9 cellular contexts compared by ENCODE assay signal in the genomic region with DNA sequence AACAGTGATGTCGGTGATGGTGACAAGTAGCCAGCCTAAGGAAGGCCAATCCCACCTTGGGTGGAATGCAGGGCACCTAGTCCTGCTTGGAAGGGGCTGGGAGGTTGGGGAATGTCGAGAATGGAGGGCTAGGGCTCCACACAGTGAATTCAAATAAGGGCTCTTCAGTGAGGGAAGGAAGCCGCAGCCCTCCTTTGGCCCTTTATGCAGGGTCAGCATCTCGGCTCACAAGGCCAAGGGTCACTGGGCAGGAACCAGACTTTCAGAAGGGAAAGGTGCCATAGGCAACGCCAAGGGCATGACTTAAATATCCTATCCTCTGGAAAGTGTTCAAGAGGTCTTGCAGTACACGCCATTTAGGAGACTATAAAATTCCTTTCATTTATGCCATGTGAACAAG. TPM values are rescaled to one million over a fixed set of nuclear protein-coding genes. Genes with fewer than 3 reads are reported as not detected.
"Had no signal": no experiment of that assay in that cellular context is flagged by ENCODE, and none has a peak within 500 bp of the region (broad histone marks: within the 10 kb centered on the region; RNA-seq: fewer than 3 reads in every experiment).

No MANE protein-coding gene starts in this region.

- H3K9me3 Mint-ChIP-seq: HFFc6 had no signal

- H3K4me3 Mint-ChIP-seq: HFFc6 had no signal

- H3K4me3 ChIP-seq: HAP-1 had no signal

- DNase-seq: GOT3, H7, HFFc6, KBM-7 had no signal

- ATAC-seq: HCT116, HepG2 had no signal

- FAIRE-seq: HepG2 had no signal

- H3K36me3 ChIP-seq: HAP-1 had no signal

- H3K9me3 ChIP-seq: HAP-1 had no signal

- H3K4me1 ChIP-seq: HAP-1 had no signal

- H3K27ac ChIP-seq: HL-60 had no signal

- H3K27ac Mint-ChIP-seq: HFFc6 had no signal

RNA-seq across cellular contexts. Expression of a gene that starts 56.9 kb away (rescaled TPM):
- total RNA-seq: H7, HepG2, HT1080 had no signal
